Comparison of ENCODE assay signal across 12 cellular contexts in genomic region chr19:28705008-28705407, GRCh38.
DNase-seq lines count a peak whose midpoint lies in the region; ATAC-seq lines count a peak whose summit lies in the region.
"Had no signal": no experiment of that assay in that cellular context is flagged by ENCODE, and none has a peak within 500 bp of the region (broad histone marks: within the 10 kb centered on the region; RNA-seq: fewer than 3 reads in every experiment).

No MANE protein-coding gene starts in this region.

- no peaks in the 10 kb centered on the region for H3K9me3 Mint-ChIP-seq in activated T-helper 17 cell treated with anti-CD3 and anti-CD28 coated beads, Interleukin-2, amount 50 U/mL, for 72 hours

- H3K27ac ChIP-seq in mesodermal cell (ENCODE audit: low read depth, low read length, severe bottlenecking) = peak overlapping the region; percentile 66

- H3K9me3 ChIP-seq in MG63 (peaks cover 2% of the 10 kb centered on the region; the same call in 1 of the 2 replicates), mesodermal cell (ENCODE audit: control insufficient read depth, low read length) (no peaks in the 10 kb centered on the region)

- WGBS in mesodermal cell (ENCODE audit: insufficient coverage in 2 of 2), 2 experiments = 60% methylated on average over 1 of the region's 3 CpGs; no CpG with 5 or more reads in 1 of the 2 experiments

- H3K27me3 ChIP-seq in MG63 = no peaks in the 10 kb centered on the region

- no peak overlapping the region for H3K27ac Mint-ChIP-seq in activated T-helper 17 cell treated with anti-CD3 and anti-CD28 coated beads, Interleukin-2, amount 50 U/mL, for 72 hours

- H3K36me3 ChIP-seq in MG63 (no peaks in the 10 kb centered on the region; the same call in 1 of the 2 replicates), mesodermal cell (ENCODE audit: control insufficient read depth, insufficient read depth, low read length) (no peaks in the 10 kb centered on the region)

- ATAC-seq in GM21717 (IDR thresholded peaks at IDR 0.05; ENCODE audit: unreplicated experiment) (no peak), HG03342 (IDR thresholded peaks at IDR 0.05; ENCODE audit: unreplicated experiment) (no peak)
- ATAC-seq in activated T-helper 17 cell treated with anti-CD3 and anti-CD28 coated beads, Interleukin-2, amount 50 U/mL, for 72 hours (replicated peaks) = no peak
- ATAC-seq: GM12878 had no signal

- no peak overlapping the region for H3K4me3 Mint-ChIP-seq in activated T-helper 17 cell treated with anti-CD3 and anti-CD28 coated beads, Interleukin-2, amount 50 U/mL, for 72 hours

- no peak overlapping the region for H3K4me3 ChIP-seq in MG63
- H3K4me3 ChIP-seq in mesodermal cell (ENCODE audit: extremely low read depth, insufficient read depth, low read length, poor library complexity, severe bottlenecking) = no peak overlapping the region
- H3K4me3 ChIP-seq: GM12878 had no signal

- no peaks in the 10 kb centered on the region for H3K4me1 Mint-ChIP-seq in activated T-helper 17 cell treated with anti-CD3 and anti-CD28 coated beads, Interleukin-2, amount 50 U/mL, for 72 hours

- H3K36me3 Mint-ChIP-seq in activated T-helper 17 cell treated with anti-CD3 and anti-CD28 coated beads, Interleukin-2, amount 50 U/mL, for 72 hours (ENCODE audit: low read depth) = no peaks in the 10 kb centered on the region

- peaks cover 21% of the 10 kb centered on the region for H3K4me1 ChIP-seq in mesodermal cell (ENCODE audit: control insufficient read depth, insufficient read depth, low read length, poor library complexity, severe bottlenecking)

- H3K27me3 Mint-ChIP-seq in activated T-helper 17 cell treated with anti-CD3 and anti-CD28 coated beads, Interleukin-2, amount 50 U/mL, for 72 hours = no peaks in the 10 kb centered on the region

- DNase-seq in DMS114 treated with DMSO at 0.1 percent for 48 hours (lab: John Stamatoyannopoulos, UW; ENCODE audit: unreplicated experiment) (peak; percentile 17), MG63 (peak; percentile 70), brain pericyte (ENCODE audit: low read depth, low spot score) (peak; percentile 18), HuH-7.5 (ENCODE audit: low spot score) (no peak)
- DNase-seq: activated CD4-positive, alpha-beta T cell treated with anti-CD3 and anti-CD28 coated beads, Interleukin-2, amount 50 U/mL, for 4 hours; NCI-H1930; stimulated activated CD8-positive, alpha-beta memory T cell treated with anti-CD3 and anti-CD28 coated beads, Interleukin-4, amount 100 ng/mL, for 48 hours had no signal
